21 cellular contexts compared by ENCODE assay signal in the genomic region with DNA sequence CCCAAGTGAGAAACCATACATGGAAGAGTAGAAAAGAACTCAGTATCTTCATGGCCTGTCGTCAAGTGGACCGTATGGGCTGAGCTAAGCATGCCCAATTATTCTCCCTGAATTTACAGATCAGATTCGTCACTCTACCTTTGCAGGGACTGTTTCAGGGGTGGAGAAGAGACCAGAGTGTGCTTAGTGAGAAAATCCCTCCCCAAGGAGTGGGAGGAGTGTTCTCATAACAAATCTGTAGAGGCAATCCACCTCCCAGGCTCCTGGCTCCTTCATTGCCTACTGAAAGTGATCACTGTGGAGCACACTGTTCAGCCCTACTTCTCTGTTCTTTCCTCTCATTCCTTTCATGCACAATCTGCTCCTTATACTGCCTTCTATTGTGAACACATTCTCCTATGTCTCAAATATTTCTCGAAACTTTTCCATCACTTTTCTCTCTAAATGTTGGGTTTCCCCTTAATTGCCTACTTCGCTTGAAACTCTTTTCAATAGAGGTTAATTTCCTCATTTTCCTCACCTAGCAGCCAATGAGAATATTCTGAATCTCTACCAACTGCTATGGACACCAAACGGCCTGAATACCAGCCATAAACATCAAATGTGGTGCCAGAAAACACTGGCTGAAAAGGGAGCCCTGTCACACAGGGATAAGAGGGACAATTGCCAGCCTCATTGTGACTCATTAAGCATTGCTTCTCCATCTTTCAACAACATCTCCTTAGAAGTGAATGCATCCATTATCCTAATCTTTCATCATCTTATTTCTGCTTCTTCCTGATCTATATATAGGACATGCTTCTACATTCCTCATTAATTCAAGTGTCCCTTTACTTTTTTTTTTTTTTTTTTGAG.
DNase-seq lines count a peak whose midpoint lies in the region; ATAC-seq and TF ChIP-seq lines count a peak whose summit lies in the region.
"Had no signal": no experiment of that assay in that cellular context is flagged by ENCODE, and none has a peak within 500 bp of the region (broad histone marks: within the 10 kb centered on the region; RNA-seq: fewer than 3 reads in every experiment).

No MANE protein-coding gene starts in this region.

- no peak for ATAC-seq in activated T-cell treated with anti-CD3 and anti-CD28 coated beads, Interleukin-2, amount 50 U/mL, for 72 hours (replicated peaks in 1 of 2)
- ATAC-seq in WTC11 = no peak

- H3K27ac ChIP-seq in brain microvascular endothelial cell = no peak overlapping the region
- H3K27ac ChIP-seq: BLaER1, right atrium auricular region, VCaP had no signal

- no peak for DNase-seq in activated T-cell treated with anti-CD3 and anti-CD28 coated beads, Interleukin-2, amount 50 U/mL, for 72 hours
- DNase-seq in activated T-cell treated with anti-CD3 and anti-CD28 coated beads for 4 hours (no peak), WTC11 (ENCODE audit: low spot score) (no peak), fibroblast of the aortic adventitia (ENCODE audit: low read depth) (peak; percentile 35), superior temporal gyrus (ENCODE audit: extremely low spot score) (peak; percentile 66), brain microvascular endothelial cell (no peak), NAMALWA (ENCODE audit: low spot score) (no peak), GF-D8 (lab: John Stamatoyannopoulos, UW) (no peak)
- DNase-seq: activated CD4-positive, alpha-beta T cell treated with anti-CD3 and anti-CD28 coated beads, Interleukin-2, amount 50 U/mL, for 1 hour; activated CD8-positive, alpha-beta memory T cell treated with anti-CD3 and anti-CD28 coated beads, Interleukin-2, amount 50 U/mL, for 4 hours; activated gamma-delta T cell treated with Interleukin-2 at 50 U/mL for 16 hours; amniotic stem cell; NCI-H146; NCI-H2171 treated with DMSO at 0.1 percent for 48 hours; NCI-H774; Right ventricle myocardium superior; stimulated activated CD8-positive, alpha-beta memory T cell treated with anti-CD3 and anti-CD28 coated beads, Interleukin-4, amount 100 ng/mL, for 48 hours had no signal

- in situ Hi-C loops in brain microvascular endothelial cell (cut with HindIII; ENCODE audit: low pct_ligation_motif_present, low sequenced_read_pairs) = no loop called here

- peaks cover 7 to 19% of the 10 kb centered on the region in 2 donors for H3K9me3 Mint-ChIP-seq in activated T-cell treated with anti-CD3 and anti-CD28 coated beads, Interleukin-2, amount 50 U/mL, for 72 hours
- peaks cover 34% of the 10 kb centered on the region for H3K9me3 Mint-ChIP-seq in WTC11

- H3K4me3 ChIP-seq in fibroblast of the aortic adventitia (ENCODE audit: low read depth, low read length) = no peak overlapping the region
- no peak overlapping the region for H3K4me3 ChIP-seq in brain microvascular endothelial cell (ENCODE audit: low read depth, low read length)
- H3K4me3 ChIP-seq: BLaER1, right atrium auricular region had no signal

- no peaks in the 10 kb centered on the region for H3K27me3 Mint-ChIP-seq in activated T-cell treated with anti-CD3 and anti-CD28 coated beads, Interleukin-2, amount 50 U/mL, for 72 hours (ENCODE audit: low read depth)
- no peaks in the 10 kb centered on the region for H3K27me3 Mint-ChIP-seq in WTC11 (ENCODE audit: low read depth)

- peaks cover 21 to 28% of the 10 kb centered on the region in 2 donors for H3K36me3 Mint-ChIP-seq in activated T-cell treated with anti-CD3 and anti-CD28 coated beads, Interleukin-2, amount 50 U/mL, for 72 hours (ENCODE audit: insufficient read depth in 2 of 2)
- H3K36me3 Mint-ChIP-seq in WTC11 = peaks cover 60% of the 10 kb centered on the region

- TF ChIP-seq CTCF in WTC11 (IDR thresholded peaks at IDR 0.05) = no peak
- no peak for TF ChIP-seq CTCF in fibroblast of the aortic adventitia (IDR thresholded peaks at IDR 0.05; ENCODE audit: insufficient read depth, low read length)
- TF ChIP-seq CTCF in brain microvascular endothelial cell (IDR thresholded peaks at IDR 0.05; ENCODE audit: low read depth, low read length, missing control alignments) = no peak

- H3K36me3 ChIP-seq in brain microvascular endothelial cell (replicated peaks) = no peaks in the 10 kb centered on the region
- H3K36me3 ChIP-seq: right atrium auricular region had no signal

- H3K27me3 ChIP-seq in brain microvascular endothelial cell (replicated peaks) = no peaks in the 10 kb centered on the region
- H3K27me3 ChIP-seq: BLaER1, right atrium auricular region had no signal

- H3K27ac Mint-ChIP-seq in activated T-cell treated with anti-CD3 and anti-CD28 coated beads, Interleukin-2, amount 50 U/mL, for 72 hours = peak overlapping the region; percentile 66
- H3K27ac Mint-ChIP-seq in WTC11 = peak overlapping the region; percentile 34; the same call in 1 of the 2 replicates
- H3K27ac Mint-ChIP-seq: T-helper 1 cell treated with Interleukin-12 subunit alpha and Interleukin-12 subunit beta and Interleukin-4 antibody, amounts not matched to agents 30 μg/mL and 1 μg/mL, for 36 hours had no signal

- POLR2A ChIA-PET in WTC11 (lab: Charles Lee) = no interaction called here

- H3K4me1 Mint-ChIP-seq in activated T-cell treated with anti-CD3 and anti-CD28 coated beads, Interleukin-2, amount 50 U/mL, for 72 hours (ENCODE audit: low read depth) = no peaks in the 10 kb centered on the region
- peaks cover 10% of the 10 kb centered on the region for H3K4me1 Mint-ChIP-seq in WTC11

- H3K4me3 Mint-ChIP-seq in activated T-cell treated with anti-CD3 and anti-CD28 coated beads, Interleukin-2, amount 50 U/mL, for 72 hours = no peak overlapping the region
- H3K4me3 Mint-ChIP-seq in WTC11 = no peak overlapping the region
- H3K4me3 Mint-ChIP-seq: T-helper 1 cell treated with Interleukin-12 subunit alpha and Interleukin-12 subunit beta and Interleukin-4 antibody, amounts not matched to agents 30 μg/mL and 1 μg/mL, for 36 hours had no signal

- CTCF ChIA-PET in WTC11 (lab: Charles Lee) = no interaction called here

TF ChIP-seq in WTC11, 78 proteins besides CTCF, POLR2A, EP300 and RAD21 (continues in another document):
- TF ChIP-seq FOXK1 (CRISPR knock-in tag; IDR thresholded peaks at IDR 0.05) (no peak), ZNF263 (CRISPR knock-in tag; IDR thresholded peaks at IDR 0.05; ENCODE audit: low read depth) (no peak), ZNF138 (CRISPR knock-in tag; conservative IDR thresholded peaks at IDR 0.05) (no peak), ATF1 (CRISPR knock-in tag; IDR thresholded peaks at IDR 0.05) (no peak), FOXP1 (CRISPR knock-in tag; IDR thresholded peaks at IDR 0.05; ENCODE audit: borderline replicate concordance) (no peak), MXD4 (CRISPR knock-in tag; IDR thresholded peaks at IDR 0.05; ENCODE audit: borderline replicate concordance) (no peak), GABPB1 (CRISPR knock-in tag; IDR thresholded peaks at IDR 0.05) (no peak), NR3C1 (CRISPR knock-in tag; conservative IDR thresholded peaks at IDR 0.05; ENCODE audit: low read depth) (no peak)
- TF ChIP-seq, protein P1, sequence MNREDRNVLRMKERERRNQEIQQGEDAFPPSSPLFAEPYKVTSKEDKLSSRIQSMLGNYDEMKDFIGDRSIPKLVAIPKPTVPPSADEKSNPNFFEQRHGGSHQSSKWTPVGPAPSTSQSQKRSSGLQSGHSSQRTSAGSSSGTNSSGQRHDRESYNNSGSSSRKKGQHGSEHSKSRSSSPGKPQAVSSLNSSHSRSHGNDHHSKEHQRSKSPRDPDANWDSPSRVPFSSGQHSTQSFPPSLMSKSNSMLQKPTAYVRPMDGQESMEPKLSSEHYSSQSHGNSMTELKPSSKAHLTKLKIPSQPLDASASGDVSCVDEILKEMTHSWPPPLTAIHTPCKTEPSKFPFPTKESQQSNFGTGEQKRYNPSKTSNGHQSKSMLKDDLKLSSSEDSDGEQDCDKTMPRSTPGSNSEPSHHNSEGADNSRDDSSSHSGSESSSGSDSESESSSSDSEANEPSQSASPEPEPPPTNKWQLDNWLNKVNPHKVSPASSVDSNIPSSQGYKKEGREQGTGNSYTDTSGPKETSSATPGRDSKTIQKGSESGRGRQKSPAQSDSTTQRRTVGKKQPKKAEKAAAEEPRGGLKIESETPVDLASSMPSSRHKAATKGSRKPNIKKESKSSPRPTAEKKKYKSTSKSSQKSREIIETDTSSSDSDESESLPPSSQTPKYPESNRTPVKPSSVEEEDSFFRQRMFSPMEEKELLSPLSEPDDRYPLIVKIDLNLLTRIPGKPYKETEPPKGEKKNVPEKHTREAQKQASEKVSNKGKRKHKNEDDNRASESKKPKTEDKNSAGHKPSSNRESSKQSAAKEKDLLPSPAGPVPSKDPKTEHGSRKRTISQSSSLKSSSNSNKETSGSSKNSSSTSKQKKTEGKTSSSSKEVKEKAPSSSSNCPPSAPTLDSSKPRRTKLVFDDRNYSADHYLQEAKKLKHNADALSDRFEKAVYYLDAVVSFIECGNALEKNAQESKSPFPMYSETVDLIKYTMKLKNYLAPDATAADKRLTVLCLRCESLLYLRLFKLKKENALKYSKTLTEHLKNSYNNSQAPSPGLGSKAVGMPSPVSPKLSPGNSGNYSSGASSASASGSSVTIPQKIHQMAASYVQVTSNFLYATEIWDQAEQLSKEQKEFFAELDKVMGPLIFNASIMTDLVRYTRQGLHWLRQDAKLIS (CRISPR knock-in tag; IDR thresholded peaks at IDR 0.05; ENCODE audit: borderline replicate concordance) = no peak
- TF ChIP-seq, protein P2, sequence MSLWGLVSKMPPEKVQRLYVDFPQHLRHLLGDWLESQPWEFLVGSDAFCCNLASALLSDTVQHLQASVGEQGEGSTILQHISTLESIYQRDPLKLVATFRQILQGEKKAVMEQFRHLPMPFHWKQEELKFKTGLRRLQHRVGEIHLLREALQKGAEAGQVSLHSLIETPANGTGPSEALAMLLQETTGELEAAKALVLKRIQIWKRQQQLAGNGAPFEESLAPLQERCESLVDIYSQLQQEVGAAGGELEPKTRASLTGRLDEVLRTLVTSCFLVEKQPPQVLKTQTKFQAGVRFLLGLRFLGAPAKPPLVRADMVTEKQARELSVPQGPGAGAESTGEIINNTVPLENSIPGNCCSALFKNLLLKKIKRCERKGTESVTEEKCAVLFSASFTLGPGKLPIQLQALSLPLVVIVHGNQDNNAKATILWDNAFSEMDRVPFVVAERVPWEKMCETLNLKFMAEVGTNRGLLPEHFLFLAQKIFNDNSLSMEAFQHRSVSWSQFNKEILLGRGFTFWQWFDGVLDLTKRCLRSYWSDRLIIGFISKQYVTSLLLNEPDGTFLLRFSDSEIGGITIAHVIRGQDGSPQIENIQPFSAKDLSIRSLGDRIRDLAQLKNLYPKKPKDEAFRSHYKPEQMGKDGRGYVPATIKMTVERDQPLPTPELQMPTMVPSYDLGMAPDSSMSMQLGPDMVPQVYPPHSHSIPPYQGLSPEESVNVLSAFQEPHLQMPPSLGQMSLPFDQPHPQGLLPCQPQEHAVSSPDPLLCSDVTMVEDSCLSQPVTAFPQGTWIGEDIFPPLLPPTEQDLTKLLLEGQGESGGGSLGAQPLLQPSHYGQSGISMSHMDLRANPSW (CRISPR knock-in tag; conservative IDR thresholded peaks at IDR 0.05; ENCODE audit: low read depth) = no peak

Comparison
In these comparisons a context has a peak if more than half of its experiments do, and no peak if none do; other contexts are left out.
1. DNase-seq: peak in fibroblast of the aortic adventitia (single experiment) and superior temporal gyrus (single experiment); none in activated T-cell treated with anti-CD3 and anti-CD28 coated beads, Interleukin-2, amount 50 U/mL, for 72 hours (0 of 2), activated T-cell treated with anti-CD3 and anti-CD28 coated beads for 4 hours (single experiment), WTC11 (single experiment), brain microvascular endothelial cell (single experiment), NAMALWA (single experiment) and GF-D8 (single experiment).